9 cellular contexts compared by ENCODE assay signal in the genomic region with DNA sequence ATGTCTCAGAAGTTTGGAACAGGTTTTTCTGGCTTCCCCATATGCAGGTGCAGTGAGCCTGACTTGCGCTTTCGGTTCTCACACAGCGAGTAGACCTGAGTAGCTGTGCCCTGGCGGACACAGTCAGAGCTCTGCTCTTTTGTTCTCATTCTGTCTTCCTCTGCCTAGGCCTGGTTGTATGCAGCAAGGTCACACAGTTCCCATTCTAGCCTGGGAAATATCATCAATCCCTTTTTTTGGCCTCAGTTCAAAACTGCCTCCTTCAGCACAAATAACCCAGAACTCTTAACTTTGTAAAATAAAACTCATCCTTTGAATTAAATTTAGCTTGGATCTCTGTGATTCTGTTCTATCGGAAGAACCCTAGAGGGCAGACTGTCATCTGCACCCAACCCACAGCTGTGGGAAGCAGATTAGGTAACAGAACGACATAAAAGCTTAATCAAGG. TPM values are rescaled to one million over a fixed set of nuclear protein-coding genes. Genes with fewer than 3 reads are reported as not detected.
A peak's percentile ranks its signal among the peaks of the same experiment; 100 is the strongest.
DNase-seq lines count a peak whose midpoint lies in the region; ATAC-seq and TF ChIP-seq lines count a peak whose summit lies in the region.
"Had no signal": no experiment of that assay in that cellular context is flagged by ENCODE, and none has a peak within 500 bp of the region (broad histone marks: within the 10 kb centered on the region; RNA-seq: fewer than 3 reads in every experiment).

No MANE protein-coding gene starts in this region.

- peak; percentile 100 for ATAC-seq in GM21528 (IDR thresholded peaks at IDR 0.05; ENCODE audit: low FRiP score, unreplicated experiment)
- ATAC-seq in activated T-helper 17 cell treated with anti-CD3 and anti-CD28 coated beads, Interleukin-2, amount 50 U/mL, for 72 hours (replicated peaks), result peak; percentile 52

- H3K9me3 ChIP-seq in ascending aorta, result no peaks in the 10 kb centered on the region

- peaks cover 13% of the 10 kb centered on the region for H3K4me1 ChIP-seq in KMS-11 (ENCODE audit: low read depth, poor library complexity, severe bottlenecking)
- no peaks in the 10 kb centered on the region for H3K4me1 ChIP-seq in ascending aorta

- H3K27me3 Mint-ChIP-seq in activated T-helper 17 cell treated with anti-CD3 and anti-CD28 coated beads, Interleukin-2, amount 50 U/mL, for 72 hours, result peaks cover 15% of the 10 kb centered on the region

- H3K79me2 ChIP-seq in KMS-11 (ENCODE audit: insufficient read depth, low read depth), result no peaks in the 10 kb centered on the region

- H3K27ac Mint-ChIP-seq in activated T-helper 17 cell treated with anti-CD3 and anti-CD28 coated beads, Interleukin-2, amount 50 U/mL, for 72 hours, result no peak overlapping the region

- H3K27ac ChIP-seq in KMS-11 (peak overlapping the region; percentile 69), ascending aorta (no peak overlapping the region)

- no peak overlapping the region for H3K4me3 ChIP-seq in KMS-11 (IDR thresholded peaks at IDR 0.05; ENCODE audit: insufficient read depth, low read depth, low read length)
- no peak overlapping the region for H3K4me3 ChIP-seq in ascending aorta

- TF ChIP-seq CTCF in GM13976 (IDR thresholded peaks at IDR 0.05; ENCODE audit: borderline replicate concordance, control extremely low read depth, extremely low read depth, insufficient read depth, missing control alignments) (no peak), KMS-11 (conservative IDR thresholded peaks at IDR 0.05; ENCODE audit: low read depth, low read length) (peak; percentile 49), ascending aorta (IDR thresholded peaks at IDR 0.05) (peak in 1 of 3 experiments; percentile 5)

- DNase-seq in GM13976 (ENCODE audit: low spot score), result peak; percentile 49
- DNase-seq in islet precursor cell, result peak; percentile 83
- DNase-seq in ureter (ENCODE audit: low spot score), result peak; percentile 75
- DNase-seq in ascending aorta (ENCODE audit: low spot score in 2 of 2), result no peak
- DNase-seq in stimulated activated CD4-positive, alpha-beta T cell treated with anti-CD3 and anti-CD28 coated beads, Interleukin-4, amount 100 ng/mL, for 24 hours, result no peak

- H3K9ac ChIP-seq in KMS-11, result peak overlapping the region; percentile 25; the same call in 1 of the 2 replicates

- peak overlapping the region; percentile 53 for H2AFZ ChIP-seq in KMS-11 (ENCODE audit: low read depth)

- in situ Hi-C loops in GM13976 (cut with MboI; ENCODE audit: low sequenced_read_pairs, unreplicated experiment), result no loop called here

- no peaks in the 10 kb centered on the region for H3K36me3 ChIP-seq in KMS-11 (ENCODE audit: insufficient read depth)
- no peaks in the 10 kb centered on the region for H3K36me3 ChIP-seq in ascending aorta

- peaks cover 3% of the 10 kb centered on the region for H3K4me1 Mint-ChIP-seq in activated T-helper 17 cell treated with anti-CD3 and anti-CD28 coated beads, Interleukin-2, amount 50 U/mL, for 72 hours

- peak overlapping the region; percentile 13 for H3K4me3 Mint-ChIP-seq in activated T-helper 17 cell treated with anti-CD3 and anti-CD28 coated beads, Interleukin-2, amount 50 U/mL, for 72 hours

- peak overlapping the region; percentile 67 for H3K4me2 ChIP-seq in KMS-11

- H3K9me3 Mint-ChIP-seq in activated T-helper 17 cell treated with anti-CD3 and anti-CD28 coated beads, Interleukin-2, amount 50 U/mL, for 72 hours, result peaks cover 3% of the 10 kb centered on the region

- no peaks in the 10 kb centered on the region for H3K36me3 Mint-ChIP-seq in activated T-helper 17 cell treated with anti-CD3 and anti-CD28 coated beads, Interleukin-2, amount 50 U/mL, for 72 hours (ENCODE audit: low read depth)

- intact Hi-C loops in ascending aorta (cut with DNase I), result no loop called here

- H4K20me1 ChIP-seq in KMS-11 (ENCODE audit: insufficient read depth), result no peaks in the 10 kb centered on the region

- H3K27me3 ChIP-seq in KMS-11 (ENCODE audit: insufficient read depth, low read depth), result no peaks in the 10 kb centered on the region
- no peaks in the 10 kb centered on the region for H3K27me3 ChIP-seq in ascending aorta

RNA-seq across cellular contexts. Expression of gene OXGR1, which starts 10.2 kb away (rescaled TPM):
- not detected for total RNA-seq in activated T-helper 17 cell treated with anti-CD3 and anti-CD28 coated beads, Interleukin-2, amount 50 U/mL, for 72 hours
- total RNA-seq in ureter (3.7 TPM), ascending aorta (not detected)
- total RNA-seq: pulmonary artery endothelial cell had no signal

Comparison
In these comparisons a context has a peak if more than half of its experiments do, and no peak if none do; other contexts are left out.
1. DNase-seq: peak in GM13976 (single experiment), islet precursor cell (single experiment) and ureter (single experiment); none in ascending aorta (0 of 2) and stimulated activated CD4-positive, alpha-beta T cell treated with anti-CD3 and anti-CD28 coated beads, Interleukin-4, amount 100 ng/mL, for 24 hours (single experiment).